Comparison of ENCODE assay signal across 10 cellular contexts in genomic region chr16:85308585-85309540, GRCh38.
A peak's percentile ranks its signal among the peaks of the same experiment; 100 is the strongest.
DNase-seq lines count a peak whose midpoint lies in the region; ATAC-seq and TF ChIP-seq lines count a peak whose summit lies in the region.
"Had no signal": no experiment of that assay in that cellular context is flagged by ENCODE, and none has a peak within 500 bp of the region (broad histone marks: within the 10 kb centered on the region; RNA-seq: fewer than 3 reads in every experiment).

No MANE protein-coding gene starts in this region.

- H3K27ac ChIP-seq in right cardiac atrium (ENCODE audit: low read length) = no peak overlapping the region
- H3K27ac ChIP-seq in Panc1 (ENCODE audit: low read length) = peak overlapping the region; percentile 78
- H3K27ac ChIP-seq in layer of hippocampus (ENCODE audit: low read depth, low read length) = peak overlapping the region; percentile 98
- peak overlapping the region in 1 of 4 donors; percentile 65 for H3K27ac ChIP-seq in esophagus squamous epithelium

- WGBS in right cardiac atrium = 72% methylated on average over 17 of the region's 17 CpGs
- WGBS in esophagus squamous epithelium, 2 donors = 62 to 75% methylated on average over 7 to 9 of the region's 17 CpGs

- POLR2A ChIA-PET in Panc1 (lab: Charles Lee) = interaction anchor here (0.7 kb wide), 1 partner anchor 251 kb away, joined by 3 read pairs; no protein-coding TSS in a partner anchor

- in situ Hi-C loops in Panc1 (cut with HindIII; ENCODE audit: low pct_unique_long_range_greater_than_20kb, low sequenced_read_pairs) = no loop called here

- TF ChIP-seq CTCF in Panc1 (IDR thresholded peaks at IDR 0.05) (no peak), esophagus squamous epithelium (IDR thresholded peaks at IDR 0.05) (no peak)

- intact Hi-C loops in Right ventricle myocardium superior (cut with DNase I) = no loop called here
- intact Hi-C loops in right cardiac atrium (cut with DNase I) = loop anchor here in 2 of 4 donors (10.0 kb wide), 1 partner anchor 306 kb away; the partner anchor contains the start of gene GSE1 (in 2 of the 2)
- intact Hi-C loops in Panc1 (cut with micrococcal nuclease; ENCODE audit: unreplicated experiment) = no loop called here
- intact Hi-C loops in posterior cingulate gyrus (cut with DNase I) = no loop called here
- intact Hi-C loops in esophagus squamous epithelium (cut with DNase I) = loop anchor here (10.0 kb wide), 1 partner anchor 106 kb away; no protein-coding TSS in a partner anchor

- H3K27me3 ChIP-seq in right cardiac atrium (ENCODE audit: control insufficient read depth, insufficient read depth) (no peaks in the 10 kb centered on the region), Panc1 (ENCODE audit: control insufficient read depth, insufficient read depth, low read length) (no peaks in the 10 kb centered on the region), layer of hippocampus (ENCODE audit: control insufficient read depth, insufficient read depth, low read length) (no peaks in the 10 kb centered on the region), esophagus squamous epithelium (peaks cover 0 to 45% (median 0%) of the 10 kb centered on the region in 4 donors)

- H3K36me3 ChIP-seq in Panc1 (ENCODE audit: control insufficient read depth, insufficient read depth, low read length) (no peaks in the 10 kb centered on the region), esophagus squamous epithelium (no peaks in the 10 kb centered on the region)

- peak; percentile 26 for DNase-seq in Right ventricle myocardium superior
- no peak for DNase-seq in right cardiac atrium
- DNase-seq in Panc1 (ENCODE audit: low read depth, low spot score) = no peak
- peak; percentile 34 for DNase-seq in superior temporal gyrus (ENCODE audit: extremely low spot score)
- DNase-seq in HPDE6-E6E7 (ENCODE audit: extremely low spot score) = no peak
- DNase-seq in posterior cingulate gyrus = no peak
- no peak for DNase-seq in esophagus squamous epithelium (lab: John Stamatoyannopoulos, UW)
- DNase-seq: glutamatergic neuron, mammary epithelial cell had no signal

- CTCF ChIA-PET in Panc1 (lab: Charles Lee) = interaction anchor here (0.6 to 1.6 kb wide), 2 partner anchors 22 to 54 kb away, joined by 4 to 11 read pairs; no protein-coding TSS in a partner anchor

- H3K9me3 ChIP-seq in right cardiac atrium (ENCODE audit: control insufficient read depth, low read length) = no peaks in the 10 kb centered on the region
- H3K9me3 ChIP-seq in Panc1 (ENCODE audit: control insufficient read depth, insufficient read depth, low read depth, low read length) = no peaks in the 10 kb centered on the region
- no peaks in the 10 kb centered on the region for H3K9me3 ChIP-seq in esophagus squamous epithelium

- H3K4me1 ChIP-seq in right cardiac atrium (ENCODE audit: control insufficient read depth, insufficient read depth, low read length) (peaks cover 9% of the 10 kb centered on the region), Panc1 (ENCODE audit: control insufficient read depth, insufficient read depth, low read length) (peaks cover 51% of the 10 kb centered on the region), esophagus squamous epithelium (peaks cover 20 to 76% (median 37%) of the 10 kb centered on the region in 3 donors)

- ATAC-seq in Right ventricle myocardium superior (ENCODE audit: poor library complexity) (no peak), right cardiac atrium (no peak), Panc1 (no peak)

- H3K4me3 ChIP-seq in right cardiac atrium (ENCODE audit: low read length) = no peak overlapping the region
- H3K4me3 ChIP-seq in Panc1 (ENCODE audit: low read depth in 2 of 2, low read length in 2 of 2) = no peak overlapping the region
- no peak overlapping the region for H3K4me3 ChIP-seq in esophagus squamous epithelium

- BruUV-seq in Panc1 (replicated peaks; lab: Mats Ljungman, UMichigan) = no TSS peak

- no peak for TF ChIP-seq POLR2A in esophagus squamous epithelium (IDR thresholded peaks at IDR 0.05)

Comparison
In these comparisons a context has a peak if more than half of its experiments do, and no peak if none do; other contexts are left out.
1. DNase-seq: peak in Right ventricle myocardium superior (single experiment) and superior temporal gyrus (single experiment); none in right cardiac atrium (0 of 3), Panc1 (single experiment), HPDE6-E6E7 (single experiment), posterior cingulate gyrus (0 of 10) and esophagus squamous epithelium (single experiment).